In genomic region chr19:19159534-19159933, GRCh38 we compare ENCODE assay signal across 2 cellular contexts.
TF ChIP-seq lines count a peak whose summit lies in the region.

No MANE protein-coding gene starts in this region.

TF ChIP-seq in GM12891, 5 proteins besides CTCF, POLR2A, EP300 and RAD21:
- no peak for TF ChIP-seq PAX5 (IDR thresholded peaks at IDR 0.05; ENCODE audit: insufficient read depth, low read length, severe bottlenecking)
- no peak for TF ChIP-seq POLR2AphosphoS5 (IDR thresholded peaks at IDR 0.05; ENCODE audit: low read depth, low read length)
- no peak for TF ChIP-seq SPI1 (IDR thresholded peaks at IDR 0.05; ENCODE audit: low read depth, low read length)
- no peak for TF ChIP-seq TAF1 (IDR thresholded peaks at IDR 0.05; ENCODE audit: low read depth, low read length)
- no peak for TF ChIP-seq POU2F2 (IDR thresholded peaks at IDR 0.05; ENCODE audit: low read depth, low read length)

TF ChIP-seq in K562, 482 proteins besides CTCF, POLR2A, EP300 and RAD21:
- TF ChIP-seq, protein P1, sequence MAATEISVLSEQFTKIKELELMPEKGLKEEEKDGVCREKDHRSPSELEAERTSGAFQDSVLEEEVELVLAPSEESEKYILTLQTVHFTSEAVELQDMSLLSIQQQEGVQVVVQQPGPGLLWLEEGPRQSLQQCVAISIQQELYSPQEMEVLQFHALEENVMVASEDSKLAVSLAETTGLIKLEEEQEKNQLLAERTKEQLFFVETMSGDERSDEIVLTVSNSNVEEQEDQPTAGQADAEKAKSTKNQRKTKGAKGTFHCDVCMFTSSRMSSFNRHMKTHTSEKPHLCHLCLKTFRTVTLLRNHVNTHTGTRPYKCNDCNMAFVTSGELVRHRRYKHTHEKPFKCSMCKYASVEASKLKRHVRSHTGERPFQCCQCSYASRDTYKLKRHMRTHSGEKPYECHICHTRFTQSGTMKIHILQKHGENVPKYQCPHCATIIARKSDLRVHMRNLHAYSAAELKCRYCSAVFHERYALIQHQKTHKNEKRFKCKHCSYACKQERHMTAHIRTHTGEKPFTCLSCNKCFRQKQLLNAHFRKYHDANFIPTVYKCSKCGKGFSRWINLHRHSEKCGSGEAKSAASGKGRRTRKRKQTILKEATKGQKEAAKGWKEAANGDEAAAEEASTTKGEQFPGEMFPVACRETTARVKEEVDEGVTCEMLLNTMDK (IDR thresholded peaks at IDR 0.05; ENCODE audit: borderline replicate concordance, insufficient read depth, low read depth, low read length, poor library complexity, severe bottlenecking) = no peak
- TF ChIP-seq TRIM28 (IDR thresholded peaks at IDR 0.05) (no peak), MTF1 (CRISPR knock-in tag; IDR thresholded peaks at IDR 0.05; ENCODE audit: borderline replicate concordance) (no peak), NFATC3 (IDR thresholded peaks at IDR 0.05) (no peak), XRCC4 (IDR thresholded peaks at IDR 0.05; ENCODE audit: extremely low read depth, insufficient read depth, insufficient read length) (no peak), RBM25 (IDR thresholded peaks at IDR 0.05; ENCODE audit: low read depth, low read length, severe bottlenecking) (peak; percentile 49), PTRF (tag; IDR thresholded peaks at IDR 0.05) (no peak), ARID3A (IDR thresholded peaks at IDR 0.05; ENCODE audit: borderline replicate concordance, low read depth, low read length) (no peak), PPARD (CRISPR knock-in tag; IDR thresholded peaks at IDR 0.05) (no peak), ZNF3 (CRISPR knock-in tag; IDR thresholded peaks at IDR 0.05) (peak; percentile 82), TFE3 (CRISPR knock-in tag; IDR thresholded peaks at IDR 0.05) (no peak), LEF1 (IDR thresholded peaks at IDR 0.05) (no peak)
- TF ChIP-seq, protein P2, sequence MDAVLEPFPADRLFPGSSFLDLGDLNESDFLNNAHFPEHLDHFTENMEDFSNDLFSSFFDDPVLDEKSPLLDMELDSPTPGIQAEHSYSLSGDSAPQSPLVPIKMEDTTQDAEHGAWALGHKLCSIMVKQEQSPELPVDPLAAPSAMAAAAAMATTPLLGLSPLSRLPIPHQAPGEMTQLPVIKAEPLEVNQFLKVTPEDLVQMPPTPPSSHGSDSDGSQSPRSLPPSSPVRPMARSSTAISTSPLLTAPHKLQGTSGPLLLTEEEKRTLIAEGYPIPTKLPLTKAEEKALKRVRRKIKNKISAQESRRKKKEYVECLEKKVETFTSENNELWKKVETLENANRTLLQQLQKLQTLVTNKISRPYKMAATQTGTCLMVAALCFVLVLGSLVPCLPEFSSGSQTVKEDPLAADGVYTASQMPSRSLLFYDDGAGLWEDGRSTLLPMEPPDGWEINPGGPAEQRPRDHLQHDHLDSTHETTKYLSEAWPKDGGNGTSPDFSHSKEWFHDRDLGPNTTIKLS (IDR thresholded peaks at IDR 0.05; ENCODE audit: borderline replicate concordance, low read depth) = no peak
